Comparison of ENCODE assay signal across 18 cellular contexts in the genomic region with DNA sequence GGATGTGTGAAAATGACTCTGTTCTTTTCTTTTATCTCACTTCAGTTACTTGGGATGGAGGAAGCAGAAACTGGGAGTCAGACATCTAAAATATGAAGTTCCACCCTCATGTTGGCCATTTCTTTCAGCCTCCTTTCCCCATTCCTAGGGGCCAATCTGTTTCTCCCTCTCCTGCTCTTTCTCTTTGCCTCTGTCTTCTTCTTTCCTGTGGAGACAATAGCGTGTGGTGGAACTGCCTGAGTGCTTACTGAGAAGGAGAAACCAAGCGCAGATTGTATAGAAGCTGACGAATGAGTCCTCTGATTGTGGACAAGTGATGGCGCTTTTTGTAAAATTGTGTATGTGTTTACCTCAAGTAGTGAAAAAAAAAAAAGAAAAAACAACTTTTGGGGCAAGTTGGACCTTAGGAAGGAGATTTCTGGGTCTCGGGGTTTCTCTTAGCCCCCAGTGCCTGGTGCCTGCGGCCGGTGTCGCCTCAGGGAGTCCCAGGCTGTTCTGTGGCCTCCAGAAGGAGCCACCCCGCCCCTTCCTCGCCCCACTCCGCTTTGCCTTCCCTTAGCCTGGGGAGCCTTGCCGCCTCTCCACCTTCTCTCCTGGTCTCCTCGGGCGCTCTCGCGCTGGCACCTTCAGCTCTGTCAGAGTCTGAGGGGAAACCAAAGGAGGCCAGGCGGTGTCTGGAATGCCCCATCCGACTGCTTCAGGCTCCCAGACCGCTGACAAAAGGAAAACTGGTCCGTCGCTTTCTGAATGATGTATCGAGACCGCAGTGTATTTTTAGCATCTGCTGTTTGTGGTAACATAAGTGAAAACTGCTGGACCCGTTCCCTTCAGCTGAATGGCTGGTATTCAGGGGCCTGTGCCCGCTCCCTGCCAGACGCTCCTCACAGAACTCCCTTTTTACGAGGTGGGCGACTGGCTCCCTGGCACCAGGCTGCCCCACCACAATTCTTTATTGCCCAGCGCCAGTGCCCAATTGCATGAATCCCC. TPM values are rescaled to one million over a fixed set of nuclear protein-coding genes. Genes with fewer than 3 reads are reported as not detected.
A peak's percentile ranks its signal among the peaks of the same experiment; 100 is the strongest.
DNase-seq lines count a peak whose midpoint lies in the region.
"Had no signal": no experiment of that assay in that cellular context is flagged by ENCODE, and none has a peak within 500 bp of the region (broad histone marks: within the 10 kb centered on the region; RNA-seq: fewer than 3 reads in every experiment).

No MANE protein-coding gene starts in this region.

- H3K27ac ChIP-seq in temporal lobe (ENCODE audit: low read depth, low read length): peak overlapping the region; percentile 97
- H3K27ac ChIP-seq: body of pancreas, parathyroid adenoma, spleen had no signal

- DNase-seq in GM04504 (ENCODE audit: low read depth) (peak; percentile 80), astrocyte of the hippocampus (ENCODE audit: low read depth, low spot score) (peak; percentile 69), islet precursor cell (peak; percentile 51), GM19238 (ENCODE audit: insufficient read length, low spot score) (no peak), GOT3 (lab: John Stamatoyannopoulos, UW) (no peak), retina (no peak)
- DNase-seq: activated CD8-positive, alpha-beta memory T cell treated with anti-CD3 and anti-CD28 coated beads, Interleukin-2, amount 10 ng/mL, durations not matched to agents 7 days and 5 days; activated gamma-delta T cell; body of pancreas; CD4-positive, CD25-positive, alpha-beta regulatory T cell; H7; MG63; NCI-H2107; NCI-H82; spleen; stimulated activated naive B cell treated with anti-CD40 and anti-IgM and Interleukin-4, amounts not matched to agents 10 μg/mL and 1 μg/mL and 100 μg/mL, for 72 hours had no signal

RNA-seq across cellular contexts. Expression of a gene that starts 30.1 kb away (rescaled TPM):
- total RNA-seq in temporal lobe: 101 TPM

RNA-seq across cellular contexts. Expression of a gene that starts 46.2 kb away (rescaled TPM):
- 8.1 TPM for total RNA-seq in temporal lobe
- total RNA-seq: activated CD8-positive, alpha-beta memory T cell treated with anti-CD3 and anti-CD28 coated beads, Interleukin-2, amount 10 ng/mL, durations not matched to agents 7 days and 5 days; CD4-positive, CD25-positive, alpha-beta regulatory T cell had no signal

RNA-seq across cellular contexts. Expression of a gene that starts 56.3 kb away (rescaled TPM):
- 11.6 TPM for total RNA-seq in temporal lobe

Comparison
In these comparisons a context has a peak if more than half of its experiments do, and no peak if none do; other contexts are left out.
1. DNase-seq: peak in GM04504 (single experiment), astrocyte of the hippocampus (single experiment) and islet precursor cell (single experiment); none in GM19238 (single experiment), GOT3 (single experiment) and retina (single experiment).